ENCODE assay signal across 1 cellular context in the genomic region with DNA sequence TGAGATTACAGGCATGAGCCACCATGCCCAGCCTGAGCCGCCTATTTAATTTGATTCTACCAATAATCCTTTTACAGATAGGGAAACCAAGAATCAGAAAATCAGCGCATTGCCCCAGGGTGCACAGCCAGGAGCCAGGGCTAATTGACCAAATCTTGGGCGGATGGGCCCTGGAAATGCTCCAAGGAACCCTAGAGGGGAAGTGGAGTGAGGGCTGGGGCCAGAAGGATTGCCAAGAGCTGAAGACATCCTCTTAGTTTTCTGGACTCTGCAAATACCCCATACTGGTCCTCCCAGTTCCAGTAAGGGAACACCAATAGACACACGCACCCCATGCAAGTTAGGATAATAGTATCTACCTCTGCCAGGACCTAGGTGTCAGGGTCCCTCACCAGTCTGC.
TF ChIP-seq lines count a peak whose summit lies in the region.

No MANE protein-coding gene starts in this region.

TF ChIP-seq in HCT116, 20 proteins besides CTCF, POLR2A, EP300 and RAD21 (continued from another document):
- TF ChIP-seq, protein P1, sequence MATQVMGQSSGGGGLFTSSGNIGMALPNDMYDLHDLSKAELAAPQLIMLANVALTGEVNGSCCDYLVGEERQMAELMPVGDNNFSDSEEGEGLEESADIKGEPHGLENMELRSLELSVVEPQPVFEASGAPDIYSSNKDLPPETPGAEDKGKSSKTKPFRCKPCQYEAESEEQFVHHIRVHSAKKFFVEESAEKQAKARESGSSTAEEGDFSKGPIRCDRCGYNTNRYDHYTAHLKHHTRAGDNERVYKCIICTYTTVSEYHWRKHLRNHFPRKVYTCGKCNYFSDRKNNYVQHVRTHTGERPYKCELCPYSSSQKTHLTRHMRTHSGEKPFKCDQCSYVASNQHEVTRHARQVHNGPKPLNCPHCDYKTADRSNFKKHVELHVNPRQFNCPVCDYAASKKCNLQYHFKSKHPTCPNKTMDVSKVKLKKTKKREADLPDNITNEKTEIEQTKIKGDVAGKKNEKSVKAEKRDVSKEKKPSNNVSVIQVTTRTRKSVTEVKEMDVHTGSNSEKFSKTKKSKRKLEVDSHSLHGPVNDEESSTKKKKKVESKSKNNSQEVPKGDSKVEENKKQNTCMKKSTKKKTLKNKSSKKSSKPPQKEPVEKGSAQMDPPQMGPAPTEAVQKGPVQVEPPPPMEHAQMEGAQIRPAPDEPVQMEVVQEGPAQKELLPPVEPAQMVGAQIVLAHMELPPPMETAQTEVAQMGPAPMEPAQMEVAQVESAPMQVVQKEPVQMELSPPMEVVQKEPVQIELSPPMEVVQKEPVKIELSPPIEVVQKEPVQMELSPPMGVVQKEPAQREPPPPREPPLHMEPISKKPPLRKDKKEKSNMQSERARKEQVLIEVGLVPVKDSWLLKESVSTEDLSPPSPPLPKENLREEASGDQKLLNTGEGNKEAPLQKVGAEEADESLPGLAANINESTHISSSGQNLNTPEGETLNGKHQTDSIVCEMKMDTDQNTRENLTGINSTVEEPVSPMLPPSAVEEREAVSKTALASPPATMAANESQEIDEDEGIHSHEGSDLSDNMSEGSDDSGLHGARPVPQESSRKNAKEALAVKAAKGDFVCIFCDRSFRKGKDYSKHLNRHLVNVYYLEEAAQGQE (IDR thresholded peaks at IDR 0.05; ENCODE audit: low read depth): no peak
- no peak for TF ChIP-seq EZH2phosphoT487 (IDR thresholded peaks at IDR 0.05; ENCODE audit: borderline replicate concordance)
- TF ChIP-seq EZH2 (IDR thresholded peaks at IDR 0.05): no peak
- TF ChIP-seq SP1 (IDR thresholded peaks at IDR 0.05; ENCODE audit: low read depth): no peak
- TF ChIP-seq CBX3 (IDR thresholded peaks at IDR 0.05; ENCODE audit: low read depth): no peak
- no peak for TF ChIP-seq POLR2AphosphoS5 (IDR thresholded peaks at IDR 0.05; ENCODE audit: low read depth, low read length)
